20 cellular contexts compared by ENCODE assay signal in the genomic region with DNA sequence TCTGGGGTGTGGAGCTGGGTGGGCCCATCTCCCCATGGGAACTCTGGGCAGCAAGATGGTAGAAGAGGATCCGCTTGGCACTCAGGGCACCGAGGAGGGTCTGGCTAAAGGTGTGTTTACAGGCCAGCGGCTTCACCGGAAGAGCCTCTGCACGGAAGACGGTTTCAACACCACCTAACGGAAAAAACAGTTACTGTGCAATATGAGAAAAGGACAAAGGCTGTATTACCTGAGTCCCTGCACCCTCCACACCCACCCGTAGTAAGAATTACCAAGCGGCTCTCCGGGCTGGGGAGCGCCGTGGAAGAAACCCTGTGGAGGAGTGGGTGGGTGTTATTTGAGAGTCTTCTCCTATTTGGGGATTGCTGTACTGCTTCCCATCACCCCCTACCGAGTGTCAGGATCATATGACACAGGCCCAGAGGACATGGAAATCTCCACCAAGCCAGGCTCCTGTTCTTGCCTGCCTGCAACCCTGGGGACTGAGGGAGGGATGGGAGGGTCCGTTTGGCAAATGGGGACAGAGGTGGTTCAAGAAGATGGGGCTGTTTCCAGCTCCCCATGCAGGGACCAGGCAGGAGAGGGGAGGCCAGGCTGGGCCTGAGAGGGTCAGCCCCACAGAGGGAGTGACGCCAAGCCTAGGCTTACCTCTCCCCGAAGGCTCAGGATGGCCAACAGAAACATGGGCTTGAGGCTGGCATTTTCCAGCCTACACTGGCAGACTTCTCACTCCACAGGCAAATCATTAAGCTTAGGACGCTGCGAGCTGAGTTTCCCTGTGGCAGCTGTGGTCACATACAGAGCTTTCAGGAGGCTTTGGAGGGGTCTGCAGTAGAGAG.
DNase-seq lines count a peak whose midpoint lies in the region; ATAC-seq and TF ChIP-seq lines count a peak whose summit lies in the region.
"Had no signal": no experiment of that assay in that cellular context is flagged by ENCODE, and none has a peak within 500 bp of the region (broad histone marks: within the 10 kb centered on the region; RNA-seq: fewer than 3 reads in every experiment).

No MANE protein-coding gene starts in this region.

- peaks cover 0 to 19% (median 5%) of the 10 kb centered on the region in 11 experiments; a peak in 6 of 22 replicates for H3K36me3 ChIP-seq in BLaER1 treated with 17β-estradiol and CSF1 and Interleukin-3, amounts not matched to agents 10 nM and 100 nM
- H3K36me3 ChIP-seq in OCI-LY1 (ENCODE audit: insufficient read depth, low read length) = no peaks in the 10 kb centered on the region; the same call in 1 of the 2 replicates
- H3K36me3 ChIP-seq: prostate gland had no signal

- H3K4me1 ChIP-seq in BLaER1 treated with 17β-estradiol and CSF1 and Interleukin-3, amounts not matched to agents 10 nM and 100 nM = peaks cover 0 to 45% (median 20%) of the 10 kb centered on the region in 10 experiments; a peak in 13 of 20 replicates
- H3K4me1 ChIP-seq in OCI-LY1 (ENCODE audit: insufficient read depth, low read length, severe bottlenecking) = peaks cover 50% of the 10 kb centered on the region

- H3K9ac ChIP-seq in BLaER1 treated with 17β-estradiol and CSF1 and Interleukin-3, amounts not matched to agents 10 nM and 100 nM = peak overlapping the region in 3 of 11 experiments; percentile 17 to 33 (median 29); a peak in 3 of 22 replicates
- H3K9ac ChIP-seq in OCI-LY1 (ENCODE audit: low read length) = peak overlapping the region; percentile 58

- no peak overlapping the region for H3K4me3 ChIP-seq in BLaER1 treated with 17β-estradiol and CSF1 and Interleukin-3, amounts not matched to agents 10 nM and 100 nM
- peak overlapping the region; percentile 40 for H3K4me3 ChIP-seq in OCI-LY1 (ENCODE audit: low read depth, low read length, poor library complexity, severe bottlenecking)
- H3K4me3 ChIP-seq: prostate gland had no signal

- DNase-seq in iPS-NIHi11 (ENCODE audit: low spot score) = peak; percentile 49
- peak; percentile 70 for DNase-seq in renal cortical epithelial cell (ENCODE audit: low read depth)
- DNase-seq in DMS153 (lab: John Stamatoyannopoulos, UW) = no peak
- no peak for DNase-seq in GM10266 (ENCODE audit: extremely low spot score)
- DNase-seq: activated B cell treated with CpG ODN at 0.5 μM for 24 hours; activated CD8-positive, alpha-beta T cell treated with anti-CD3 and anti-CD28 coated beads, Interleukin-2, amount 10 ng/mL, durations not matched to agents 7 days and 5 days; activated T-cell treated with anti-CD3 and anti-CD28 coated beads, Interleukin-2, amount 50 U/mL, for 72 hours; CD4-positive, alpha-beta T cell; effector CD8-positive, alpha-beta T cell; HCEC 1CT; naive thymus-derived CD4-positive, alpha-beta T cell; NCI-H1105; NCI-H774; PC-3; SIG-M5 had no signal

- peak overlapping the region in 9 of 11 experiments; percentile 5 to 71 (median 58); a peak in 15 of 22 replicates for H3K4me2 ChIP-seq in BLaER1 treated with 17β-estradiol and CSF1 and Interleukin-3, amounts not matched to agents 10 nM and 100 nM
- H3K4me2 ChIP-seq in OCI-LY1 (ENCODE audit: low read length) = peak overlapping the region; percentile 55

- peaks cover 15 to 19% (median 18%) of the 10 kb centered on the region in 11 experiments for H3K9me3 ChIP-seq in BLaER1 treated with 17β-estradiol and CSF1 and Interleukin-3, amounts not matched to agents 10 nM and 100 nM (replicated peaks in 1 of 11)
- no peaks in the 10 kb centered on the region for H3K9me3 ChIP-seq in OCI-LY1 (ENCODE audit: low read length)
- H3K9me3 ChIP-seq: prostate gland had no signal

- H3K27ac ChIP-seq in BLaER1 treated with 17β-estradiol and CSF1 and Interleukin-3, amounts not matched to agents 10 nM and 100 nM = no peak overlapping the region
- peak overlapping the region; percentile 91 for H3K27ac ChIP-seq in OCI-LY1 (ENCODE audit: low read depth, low read length, poor library complexity, severe bottlenecking)
- H3K27ac ChIP-seq: prostate gland had no signal

- H3F3A ChIP-seq in OCI-LY1 (ENCODE audit: insufficient read depth, low read length) = no peaks in the 10 kb centered on the region

- ATAC-seq in GM21723 (IDR thresholded peaks at IDR 0.05; ENCODE audit: unreplicated experiment) (no peak), HG02884 (IDR thresholded peaks at IDR 0.05; ENCODE audit: unreplicated experiment) (no peak)
- ATAC-seq: activated CD8-positive, alpha-beta T cell treated with anti-CD3 and anti-CD28 coated beads, Interleukin-2, amount 10 ng/mL, durations not matched to agents 7 days and 5 days; activated T-cell treated with anti-CD3 and anti-CD28 coated beads, Interleukin-2, amount 50 U/mL, for 72 hours; naive thymus-derived CD4-positive, alpha-beta T cell; PC-3 had no signal

- H4K20me1 ChIP-seq in BLaER1 treated with 17β-estradiol and CSF1 and Interleukin-3, amounts not matched to agents 10 nM and 100 nM = peaks cover 0 to 45% (median 16%) of the 10 kb centered on the region in 11 experiments; a peak in 12 of 22 replicates
- H4K20me1 ChIP-seq in OCI-LY1 (ENCODE audit: insufficient read depth, low read length) = no peaks in the 10 kb centered on the region

- no peak overlapping the region for H2AFZ ChIP-seq in OCI-LY1 (ENCODE audit: low read length)

- TF ChIP-seq CTCF in OCI-LY1 (IDR thresholded peaks at IDR 0.05; ENCODE audit: low read length) = no peak
- no peak for TF ChIP-seq CTCF in GM10266 (IDR thresholded peaks at IDR 0.05; ENCODE audit: control insufficient read depth, insufficient read depth, low read depth, missing control alignments)

- peaks cover 0 to 14% (median 0%) of the 10 kb centered on the region in 11 experiments; a peak in 2 of 22 replicates for H3K27me3 ChIP-seq in BLaER1 treated with 17β-estradiol and CSF1 and Interleukin-3, amounts not matched to agents 10 nM and 100 nM
- H3K27me3 ChIP-seq in OCI-LY1 (ENCODE audit: insufficient read depth, low read length) = no peaks in the 10 kb centered on the region; the same call in 1 of the 2 replicates

- H3K79me2 ChIP-seq in OCI-LY1 (ENCODE audit: insufficient read depth, low read length) = no peaks in the 10 kb centered on the region

- H3K9me2 ChIP-seq in OCI-LY1 (ENCODE audit: low read depth, low read length) = no peaks in the 10 kb centered on the region

Comparison
In these comparisons a context has a peak if more than half of its experiments do, and no peak if none do; other contexts are left out.
1. DNase-seq: peak in iPS-NIHi11 (single experiment) and renal cortical epithelial cell (single experiment); none in DMS153 (single experiment) and GM10266 (single experiment).